Comparison of ENCODE assay signal across 8 cellular contexts in the genomic region with DNA sequence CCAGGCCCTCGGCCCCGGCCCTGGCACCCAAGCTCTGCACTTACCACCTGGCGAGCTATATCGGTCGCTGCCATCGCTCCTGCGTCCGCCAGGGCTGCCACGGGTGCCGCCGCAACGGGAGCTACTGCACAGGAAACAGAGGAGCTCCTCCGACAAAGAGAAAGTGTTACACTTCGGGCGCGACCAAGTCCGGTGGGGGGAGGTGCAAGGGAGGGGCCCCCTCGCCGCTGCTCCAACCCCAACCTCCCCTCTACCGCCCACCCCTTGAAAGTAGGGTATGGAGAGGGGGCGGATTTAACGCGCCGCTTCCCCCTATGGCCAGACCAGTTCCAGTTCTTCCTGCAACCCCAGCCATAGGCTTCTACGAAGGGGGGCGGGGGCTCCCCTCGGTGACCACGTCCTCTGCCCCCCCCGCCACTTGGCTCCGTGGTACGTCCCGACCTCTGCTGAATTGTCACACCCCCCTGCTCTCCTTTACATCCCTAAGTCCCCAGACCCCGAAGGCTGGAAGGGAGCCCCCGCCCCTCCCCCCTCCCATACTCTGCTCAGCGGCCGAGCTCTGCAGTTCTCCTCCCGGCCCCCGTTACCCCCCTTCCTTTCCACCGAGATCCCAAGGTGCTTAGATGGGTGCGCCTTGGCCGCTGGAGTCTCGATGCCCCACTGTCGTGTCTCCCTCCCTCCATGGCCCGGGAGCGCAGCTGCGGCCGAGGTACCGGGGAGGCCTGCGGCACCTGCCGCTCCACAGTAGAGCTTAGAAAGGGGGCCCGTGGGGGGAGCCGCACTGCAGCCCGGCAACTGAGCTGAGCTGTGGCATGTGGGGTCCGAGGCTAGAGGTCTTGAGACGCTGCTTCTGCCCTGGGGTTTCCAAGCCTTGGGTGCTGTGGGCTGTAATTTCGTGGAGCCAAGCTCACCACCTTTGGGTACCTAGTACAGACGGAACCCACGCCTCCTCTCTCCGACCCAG. TPM values are rescaled to one million over a fixed set of nuclear protein-coding genes. Genes with fewer than 3 reads are reported as not detected.
DNase-seq lines count a peak whose midpoint lies in the region; ATAC-seq and FAIRE-seq lines count a peak whose summit lies in the region.

Gene SEPTIN6 (minus strand): TSS at position 137 of the 964 bp plus-strand sequence. CDS start 63 bp downstream, at position 74.

- DNase-seq in A172 (ENCODE audit: low spot score) (peak; percentile 30), GM18507 (ENCODE audit: extremely low spot score, insufficient read length, low read depth) (peak; percentile 49), NCI-H2227 (lab: John Stamatoyannopoulos, UW; ENCODE audit: unreplicated experiment) (peak; percentile 97), cerebellar cortex (ENCODE audit: low spot score) (peak; percentile 71), left colon (peak; percentile 74 to 82)
- peak; percentile 89 for DNase-seq in activated CD4-positive, CD25-positive, alpha-beta regulatory T cell treated with anti-CD3 and anti-CD28 coated beads, Interleukin-2, amount 50 U/mL, for 72 hours
- DNase-seq in stimulated activated CD4-positive, alpha-beta T cell treated with anti-CD3 and anti-CD28 coated beads, Interleukin-2, amount 100 ng/mL, for 4 hours (ENCODE audit: low read depth): peak; percentile 70

- ATAC-seq in HG02981 (IDR thresholded peaks at IDR 0.05; ENCODE audit: unreplicated experiment) (peak; percentile 67), left colon (peak; percentile 83)

- intact Hi-C loops in left colon (cut with DNase I, micrococcal nuclease): no loop called here

- FAIRE-seq in GM18507 (lab: Jason Lieb, UNC): peak; percentile 95

RNA-seq across cellular contexts. Expression of gene SEPTIN6, which starts in this region (rescaled TPM):
- 13.9 and 15.3 TPM in 2 replicates for total RNA-seq in A172 (2014; rRNA removed; shearing (Covaris generic))
- total RNA-seq in left colon: 10 to 100 TPM; 11.8 to 15.8 TPM

Comparison
In these comparisons a context has a peak if more than half of its experiments do, and no peak if none do; other contexts are left out.
1. Peak in every context shown above with its lines: DNase-seq and ATAC-seq.
2. DNase-seq: peak in every context shown above with its lines; median percentile 97 in NCI-H2227; 89 in activated CD4-positive, CD25-positive, alpha-beta regulatory T cell treated with anti-CD3 and anti-CD28 coated beads, Interleukin-2, amount 50 U/mL, for 72 hours; 78 in left colon; 71 in cerebellar cortex; 70 in stimulated activated CD4-positive, alpha-beta T cell treated with anti-CD3 and anti-CD28 coated beads, Interleukin-2, amount 100 ng/mL, for 4 hours; 49 in GM18507; 30 in A172.